29 cellular contexts compared by ENCODE assay signal in genomic region chr2:39803839-39804238, GRCh38.
"Had no signal": no experiment of that assay in that cellular context is flagged by ENCODE, and none has a peak within 500 bp of the region (broad histone marks: within the 10 kb centered on the region; RNA-seq: fewer than 3 reads in every experiment).

No MANE protein-coding gene starts in this region.

- H3K27me3 Mint-ChIP-seq: stimulated activated naive B cell treated with anti-CD40 and anti-IgM and Interleukin-4, amounts not matched to agents 10 μg/mL and 1 μg/mL and 100 μg/mL, for 72 hours; stimulated activated naive CD8-positive, alpha-beta T cell treated with anti-CD3 and anti-CD28 coated beads, Interleukin-15, amount 100 ng/mL, for 72 hours; stimulated activated naive CD8-positive, alpha-beta T cell treated with anti-CD3 and anti-CD28 coated beads, Interleukin-15, Interleukin-2, amounts not matched to agents 100 ng/mL and 50 ng/mL, for 24 hours had no signal

- FAIRE-seq: urothelium cell line had no signal

- H3K4me3 ChIP-seq: stomach, suprapubic skin, testis, thoracic aorta, thyroid gland, tibial artery, tibial nerve, transverse colon, upper lobe of left lung, upper lobe of right lung, uterus, vagina had no signal

- ATAC-seq: stimulated activated effector memory CD8-positive, alpha-beta T cell treated with anti-CD3 and anti-CD28 coated beads, Interleukin-12 subunit alpha, Interleukin-12 subunit beta, amount 100 ng/mL, for 72 hours; stimulated activated memory B cell treated with anti-CD40 and anti-IgM and Interleukin-4, amounts not matched to agents 10 μg/mL and 1 μg/mL and 100 μg/mL, for 72 hours; stimulated activated naive B cell treated with anti-CD40 and anti-IgM and Interleukin-4, amounts not matched to agents 10 μg/mL and 1 μg/mL and 100 μg/mL, for 72 hours; stimulated activated naive CD8-positive, alpha-beta T cell treated with anti-CD3 and anti-CD28 coated beads, Interleukin-15, amount 100 ng/mL, for 72 hours; stimulated activated naive CD8-positive, alpha-beta T cell treated with anti-CD3 and anti-CD28 coated beads, Interleukin-15, Interleukin-2, amounts not matched to agents 100 U/mL and 50 U/mL, for 24 hours; upper lobe of right lung had no signal

- H3K4me1 ChIP-seq: stomach, suprapubic skin, testis, thyroid gland, tibial nerve, transverse colon, upper lobe of left lung, upper lobe of right lung, uterus, vagina had no signal

- H3K36me3 Mint-ChIP-seq: stimulated activated effector memory CD8-positive, alpha-beta T cell treated with anti-CD3 and anti-CD28 coated beads, Interleukin-12 subunit alpha, Interleukin-12 subunit beta, amount 100 ng/mL, for 72 hours; type B pancreatic cell had no signal

- H3K4me1 Mint-ChIP-seq: stimulated activated effector memory CD8-positive, alpha-beta T cell treated with anti-CD3 and anti-CD28 coated beads, Interleukin-12 subunit alpha, Interleukin-12 subunit beta, amount 100 ng/mL, for 72 hours; stimulated activated memory B cell treated with anti-CD40 and anti-IgM and Interleukin-4, amounts not matched to agents 10 μg/mL and 1 μg/mL and 100 μg/mL, for 72 hours; stimulated activated naive B cell treated with anti-CD40 and anti-IgM and Interleukin-4, amounts not matched to agents 10 μg/mL and 1 μg/mL and 100 μg/mL, for 72 hours; stimulated activated naive CD8-positive, alpha-beta T cell treated with anti-CD3 and anti-CD28 coated beads, Interleukin-15, amount 100 ng/mL, for 72 hours had no signal

- H3K27ac Mint-ChIP-seq: stimulated activated effector memory CD8-positive, alpha-beta T cell treated with anti-CD3 and anti-CD28 coated beads, Interleukin-12 subunit alpha, Interleukin-12 subunit beta, amount 100 ng/mL, for 72 hours; stimulated activated memory B cell treated with anti-CD40 and anti-IgM and Interleukin-4, amounts not matched to agents 10 μg/mL and 1 μg/mL and 100 μg/mL, for 72 hours; stimulated activated naive B cell treated with anti-CD40 and anti-IgM and Interleukin-4, amounts not matched to agents 10 μg/mL and 1 μg/mL and 100 μg/mL, for 72 hours; stimulated activated naive CD8-positive, alpha-beta T cell treated with anti-CD3 and anti-CD28 coated beads, Interleukin-15, amount 100 ng/mL, for 72 hours; stimulated activated naive CD8-positive, alpha-beta T cell treated with anti-CD3 and anti-CD28 coated beads, Interleukin-15, Interleukin-2, amounts not matched to agents 100 ng/mL and 50 ng/mL, for 24 hours; type B pancreatic cell had no signal

- H3K4me3 Mint-ChIP-seq: stimulated activated effector memory CD8-positive, alpha-beta T cell treated with anti-CD3 and anti-CD28 coated beads, Interleukin-12 subunit alpha, Interleukin-12 subunit beta, amount 100 ng/mL, for 72 hours; stimulated activated memory B cell treated with anti-CD40 and anti-IgM and Interleukin-4, amounts not matched to agents 10 μg/mL and 1 μg/mL and 100 μg/mL, for 72 hours; stimulated activated naive B cell treated with anti-CD40 and anti-IgM and Interleukin-4, amounts not matched to agents 10 μg/mL and 1 μg/mL and 100 μg/mL, for 72 hours; stimulated activated naive CD8-positive, alpha-beta T cell treated with anti-CD3 and anti-CD28 coated beads, Interleukin-15, amount 100 ng/mL, for 72 hours; stimulated activated naive CD8-positive, alpha-beta T cell treated with anti-CD3 and anti-CD28 coated beads, Interleukin-15, Interleukin-2, amounts not matched to agents 100 ng/mL and 50 ng/mL, for 24 hours; type B pancreatic cell had no signal

- H3K27ac ChIP-seq: stomach, suprapubic skin, testis, thoracic aorta, thyroid gland, tibial artery, tibial nerve, transverse colon, upper lobe of left lung, upper lobe of right lung, uterus, vagina had no signal

- H3K36me3 ChIP-seq: stomach, suprapubic skin, thoracic aorta, thyroid gland, tibial artery, tibial nerve, transverse colon, upper lobe of left lung, upper lobe of right lung, uterus, vagina had no signal

- DNase-seq: stimulated activated CD4-positive, alpha-beta T cell treated with anti-CD3 and anti-CD28 coated beads, Interleukin-2, amount 100 ng/mL, for 48 hours; stimulated activated CD4-positive, alpha-beta T cell treated with anti-CD3 and anti-CD28 coated beads, Interleukin-4, amount 100 ng/mL, for 1 hour; stimulated activated CD4-positive, alpha-beta T cell treated with anti-CD3 and anti-CD28 coated beads, Interleukin-4, amount 100 ng/mL, for 24 hours; stimulated activated CD4-positive, alpha-beta T cell treated with anti-CD3 and anti-CD28 coated beads, Interleukin-4, amount 100 ng/mL, for 4 hours; stimulated activated CD8-positive, alpha-beta memory T cell treated with anti-CD3 and anti-CD28 coated beads, Interleukin-4, amount 100 ng/mL, for 48 hours; stimulated activated naive B cell treated with anti-CD40 and anti-IgM and Interleukin-4, amounts not matched to agents 10 μg/mL and 1 μg/mL and 100 μg/mL, for 72 hours; stimulated activated naive CD4-positive, alpha-beta T cell; stimulated activated naive CD4-positive, alpha-beta T cell treated with Interleukin-2 at 50 U/mL for 16 hours; stimulated activated naive CD8-positive, alpha-beta T cell treated with anti-CD3 and anti-CD28 coated beads, Interleukin-15, amount 100 ng/mL, for 72 hours; stimulated activated naive CD8-positive, alpha-beta T cell treated with anti-CD3 and anti-CD28 coated beads, Interleukin-15, Interleukin-2, amounts not matched to agents 100 U/mL and 50 U/mL, for 24 hours; stomach; substantia nigra; testis; thyroid gland; tibial artery; transverse colon; trophoblast cell; upper lobe of left lung; upper lobe of right lung; uterus had no signal

- H3K9me3 ChIP-seq: testis, thoracic aorta, thyroid gland, upper lobe of right lung, uterus, vagina had no signal
